ENCODE assay signal across 26 cellular contexts in the genomic region with DNA sequence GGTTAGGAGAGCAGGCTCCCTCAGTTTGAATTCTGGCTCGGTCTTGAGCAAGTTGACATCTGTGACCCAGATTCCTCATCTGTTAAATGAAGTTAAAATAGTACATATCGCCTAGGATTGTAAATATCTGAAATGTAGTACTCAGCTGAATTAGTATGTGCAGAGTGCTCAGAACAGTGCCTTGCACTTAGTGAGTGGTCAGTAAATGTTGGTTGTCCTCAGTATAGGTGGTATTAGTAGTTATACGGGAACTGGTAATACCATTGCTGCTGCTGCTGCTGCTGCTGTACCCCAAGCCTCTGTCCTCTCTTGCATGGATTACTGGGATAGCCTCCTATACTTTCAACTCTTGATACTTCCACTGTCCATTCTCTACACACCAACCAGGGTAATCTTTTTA. TPM values are rescaled to one million over a fixed set of nuclear protein-coding genes. Genes with fewer than 3 reads are reported as not detected.
A peak's percentile ranks its signal among the peaks of the same experiment; 100 is the strongest.
DNase-seq lines count a peak whose midpoint lies in the region; ATAC-seq, FAIRE-seq and TF ChIP-seq lines count a peak whose summit lies in the region.
"Had no signal": no experiment of that assay in that cellular context is flagged by ENCODE, and none has a peak within 500 bp of the region (broad histone marks: within the 10 kb centered on the region; RNA-seq: fewer than 3 reads in every experiment).

No MANE protein-coding gene starts in this region.

- ATAC-seq in CD4-positive, CD25-positive, alpha-beta regulatory T cell (ENCODE audit: low read depth in 2 of 2) = no peak
- no peak for ATAC-seq in IMR-90 (ENCODE audit: low read depth)

- H4K20me1 ChIP-seq in IMR-90 (ENCODE audit: insufficient read depth, low read length) = peaks cover 41% of the 10 kb centered on the region

- peak overlapping the region; percentile 4; the same call in 1 of the 2 replicates for H4K5ac ChIP-seq in IMR-90 (ENCODE audit: low read depth, low read length)

- intact Hi-C loops in IMR-90 (cut with micrococcal nuclease) = loop anchor here (5.0 kb wide), 2 partner anchors 55 to 100 kb away; no protein-coding TSS in a partner anchor

- H3K9me1 ChIP-seq in IMR-90 (ENCODE audit: insufficient read depth, low read length) = peaks cover 20% of the 10 kb centered on the region

- no peak overlapping the region for H3K56ac ChIP-seq in IMR-90 (ENCODE audit: extremely low read depth, insufficient read depth, low read length)

- DNase-seq in AG10803 (ENCODE audit: low read depth) (peak; percentile 20), IMR-90 (no peak), choroid plexus epithelial cell (ENCODE audit: low read depth) (peak; percentile 12), GM19240 (ENCODE audit: insufficient read length, low spot score) (no peak), D341Med (ENCODE audit: low spot score) (no peak), GM19239 (ENCODE audit: insufficient read length, low spot score) (no peak)
- no peak for DNase-seq in CD4-positive, CD25-positive, alpha-beta regulatory T cell
- DNase-seq: ACHN, AML-193, Caco-2, DMS53, EL, GM23248, MM.1S, NCI-H1092, NCI-H146, NCI-H2029 treated with DMSO at 0.1 percent for 48 hours, NCI-H2171, NCI-H526, PC-9, SJCRH30 had no signal

- CTCF ChIA-PET in IMR-90 (lab: Yijun Ruan, JAX) = no interaction called here

- H3K27ac ChIP-seq in CD4-positive, CD25-positive, alpha-beta regulatory T cell (ENCODE audit: insufficient read depth, low read length, poor library complexity, severe bottlenecking) = no peak overlapping the region
- no peak overlapping the region for H3K27ac ChIP-seq in IMR-90 (ENCODE audit: insufficient read depth, low read length)
- H3K27ac ChIP-seq: C4-2B, GM23248, PC-9, RWPE1, SJCRH30 had no signal

- no TSS peak for BruUV-seq in IMR-90 (replicated peaks; lab: Mats Ljungman, UMichigan)

- TF ChIP-seq CTCF in AG10803 (conservative IDR thresholded peaks at IDR 0.05; ENCODE audit: low read length) (no peak), IMR-90 (conservative IDR thresholded peaks at IDR 0.05; ENCODE audit: low read depth, low read length) (no peak), choroid plexus epithelial cell (conservative IDR thresholded peaks at IDR 0.05; ENCODE audit: low read depth, low read length) (no peak)

- H3K36me3 ChIP-seq in CD4-positive, CD25-positive, alpha-beta regulatory T cell (ENCODE audit: control insufficient read depth, insufficient read depth, low read length) = peaks cover 3% of the 10 kb centered on the region
- H3K36me3 ChIP-seq in IMR-90 (ENCODE audit: control insufficient read depth, insufficient read depth, low read length) = no peaks in the 10 kb centered on the region
- H3K36me3 ChIP-seq: HAP-1 had no signal

- H3K14ac ChIP-seq in IMR-90 (replicated peaks; ENCODE audit: low read depth, low read length) = no peak overlapping the region

- no peaks in the 10 kb centered on the region for H3K4me1 ChIP-seq in CD4-positive, CD25-positive, alpha-beta regulatory T cell (ENCODE audit: control insufficient read depth, insufficient read depth, low read length, poor library complexity, severe bottlenecking)
- H3K4me1 ChIP-seq in IMR-90 (ENCODE audit: control insufficient read depth, insufficient read depth, low read length) = peaks cover 28% of the 10 kb centered on the region
- H3K4me1 ChIP-seq: SJCRH30 had no signal

- H2AK5ac ChIP-seq in IMR-90 (ENCODE audit: low read depth, low read length) = no peak overlapping the region

- no peak overlapping the region for H2AFZ ChIP-seq in IMR-90 (replicated peaks; ENCODE audit: low read length, poor library complexity)
- H2AFZ ChIP-seq: GM23248, PC-9 had no signal

- H2BK15ac ChIP-seq in IMR-90 (ENCODE audit: low read depth, low read length) = no peak overlapping the region

- H2AK9ac ChIP-seq in IMR-90 (replicated peaks; ENCODE audit: low read depth, low read length, poor library complexity) = no peak overlapping the region

- H3K4me3 ChIP-seq in AG10803 (ENCODE audit: low read length) (no peak overlapping the region), IMR-90 (ENCODE audit: insufficient read depth, low read depth, low read length) (no peak overlapping the region), choroid plexus epithelial cell (ENCODE audit: low read depth, low read length) (no peak overlapping the region)
- no peak overlapping the region for H3K4me3 ChIP-seq in CD4-positive, CD25-positive, alpha-beta regulatory T cell (ENCODE audit: low read depth, low read length)
- H3K4me3 ChIP-seq: GM23248, HAP-1, PC-9, SJCRH30 had no signal

- peaks cover 25 to 73% of the 10 kb centered on the region in 2 experiments for H3K79me1 ChIP-seq in IMR-90 (ENCODE audit: low read depth in 1 of 2, low read length in 2 of 2)

- POLR2A ChIA-PET in IMR-90 (lab: Charles Lee; ENCODE audit: unreplicated experiment) = no interaction called here

- H3K36me3 Mint-ChIP-seq in CD4-positive, CD25-positive, alpha-beta regulatory T cell = peaks cover 13% of the 10 kb centered on the region

- H3K4ac ChIP-seq in IMR-90 (ENCODE audit: low read depth, low read length) = no peak overlapping the region; the same call in 1 of the 2 replicates

- H2BK20ac ChIP-seq in IMR-90 (ENCODE audit: low read depth, low read length) = no peak overlapping the region

- no peak overlapping the region for H4K91ac ChIP-seq in IMR-90 (ENCODE audit: insufficient read depth, low read depth, low read length)

- H3K4me3 Mint-ChIP-seq in CD4-positive, CD25-positive, alpha-beta regulatory T cell = peak overlapping the region in 1 of 4 donors; percentile 14

- no peak overlapping the region for H2BK5ac ChIP-seq in IMR-90 (ENCODE audit: low read depth, low read length, poor library complexity, severe bottlenecking)

- no peak for TF ChIP-seq RAD21 in IMR-90 (IDR thresholded peaks at IDR 0.05; ENCODE audit: low read length)

- no peak overlapping the region for H4K8ac ChIP-seq in IMR-90 (ENCODE audit: low read depth in 2 of 2, low read length in 2 of 2)

- H3K27ac Mint-ChIP-seq in CD4-positive, CD25-positive, alpha-beta regulatory T cell = peak overlapping the region in 2 of 3 donors; percentile 6 to 36

- no peak for TF ChIP-seq POLR2A in IMR-90 (IDR thresholded peaks at IDR 0.05; ENCODE audit: low read depth, low read length)

- no peak overlapping the region for H3K9ac ChIP-seq in IMR-90 (ENCODE audit: low read depth, low read length)
- H3K9ac ChIP-seq: GM23248 had no signal

- no peak overlapping the region for H3K18ac ChIP-seq in IMR-90 (ENCODE audit: low read depth, low read length)

- no peak overlapping the region for H3K4me2 ChIP-seq in IMR-90 (ENCODE audit: low read depth, low read length)
- H3K4me2 ChIP-seq: PC-9 had no signal

- H3K23ac ChIP-seq in IMR-90 (ENCODE audit: low read depth, low read length) = no peak overlapping the region

- no peaks in the 10 kb centered on the region for H3K27me3 Mint-ChIP-seq in CD4-positive, CD25-positive, alpha-beta regulatory T cell

- peaks cover 32 to 60% (median 51%) of the 10 kb centered on the region in 4 donors for H3K4me1 Mint-ChIP-seq in CD4-positive, CD25-positive, alpha-beta regulatory T cell

- dilution Hi-C loops in IMR-90 (cut with HindIII; ENCODE audit: low sequenced_read_pairs, unreplicated experiment) = no loop called here

- no peaks in the 10 kb centered on the region for H3K9me3 ChIP-seq in CD4-positive, CD25-positive, alpha-beta regulatory T cell (ENCODE audit: control insufficient read depth in 2 of 2, low read length in 2 of 2)
- no peaks in the 10 kb centered on the region for H3K9me3 ChIP-seq in IMR-90 (ENCODE audit: control insufficient read depth, insufficient read depth, low read length)
- H3K9me3 ChIP-seq: HAP-1 had no signal

- no peak overlapping the region for H2BK120ac ChIP-seq in IMR-90 (ENCODE audit: low read depth, low read length)

- peaks cover 0 to 4% (median 0%) of the 10 kb centered on the region in 7 donors for H3K9me3 Mint-ChIP-seq in CD4-positive, CD25-positive, alpha-beta regulatory T cell

- WGBS in IMR-90 (ENCODE audit: extremely low coverage in 2 of 2, insufficient read length in 1 of 2), 2 experiments = 100% methylated on average over 1 of the region's 3 CpGs; no CpG with 5 or more reads in 1 of the 2 experiments

- no peak for FAIRE-seq in GM19239 (lab: Jason Lieb, UNC)
- FAIRE-seq: GM12892, GM18507 had no signal

- in situ Hi-C loops in IMR-90 (cut with MboI; ENCODE audit: low sequenced_read_pairs) = no loop called here

- H3K27me3 ChIP-seq in CD4-positive, CD25-positive, alpha-beta regulatory T cell (ENCODE audit: control insufficient read depth, insufficient read depth, low read length) = no peaks in the 10 kb centered on the region
- no peaks in the 10 kb centered on the region for H3K27me3 ChIP-seq in IMR-90 (ENCODE audit: control insufficient read depth, insufficient read depth, low read length)
- H3K27me3 ChIP-seq: SJCRH30 had no signal

TF ChIP-seq in IMR-90, 13 proteins besides CTCF, POLR2A, EP300 and RAD21 (continues in another document):
- no peak for TF ChIP-seq RFX5 (IDR thresholded peaks at IDR 0.05; ENCODE audit: low read depth, low read length)
- no peak for TF ChIP-seq BHLHE40 (IDR thresholded peaks at IDR 0.05; ENCODE audit: low read depth, low read length)
- no peak for TF ChIP-seq FOS (IDR thresholded peaks at IDR 0.05; ENCODE audit: low read depth, low read length)
- TF ChIP-seq CHD1 (IDR thresholded peaks at IDR 0.05; ENCODE audit: low read depth, low read length) = no peak
- TF ChIP-seq SMC3 (IDR thresholded peaks at IDR 0.05; ENCODE audit: low read depth, low read length) = no peak
- TF ChIP-seq RCOR1 (IDR thresholded peaks at IDR 0.05; ENCODE audit: insufficient replicate concordance, low read length) = no peak
- TF ChIP-seq, protein P1, sequence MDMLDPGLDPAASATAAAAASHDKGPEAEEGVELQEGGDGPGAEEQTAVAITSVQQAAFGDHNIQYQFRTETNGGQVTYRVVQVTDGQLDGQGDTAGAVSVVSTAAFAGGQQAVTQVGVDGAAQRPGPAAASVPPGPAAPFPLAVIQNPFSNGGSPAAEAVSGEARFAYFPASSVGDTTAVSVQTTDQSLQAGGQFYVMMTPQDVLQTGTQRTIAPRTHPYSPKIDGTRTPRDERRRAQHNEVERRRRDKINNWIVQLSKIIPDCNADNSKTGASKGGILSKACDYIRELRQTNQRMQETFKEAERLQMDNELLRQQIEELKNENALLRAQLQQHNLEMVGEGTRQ (IDR thresholded peaks at IDR 0.05; ENCODE audit: low read depth, low read length) = no peak
- TF ChIP-seq NFE2L2 (IDR thresholded peaks at IDR 0.05; ENCODE audit: low read depth, low read length) = no peak
- TF ChIP-seq MAFK (IDR thresholded peaks at IDR 0.05; ENCODE audit: low read depth, low read length) = no peak
- TF ChIP-seq MXI1 (IDR thresholded peaks at IDR 0.05; ENCODE audit: borderline replicate concordance, low read depth, low read length) = no peak

RNA-seq across cellular contexts. Expression of a gene that starts 58.7 kb away (rescaled TPM):
- total RNA-seq in CD4-positive, CD25-positive, alpha-beta regulatory T cell = 22.4 TPM
- polyA plus RNA-seq in CD4-positive, CD25-positive, alpha-beta regulatory T cell = 10 to 100 TPM; 57.0 to 71.2 (median 58.4) TPM
- total RNA-seq in IMR-90 (2012; rRNA removed) = 7.7 and 15.8 TPM in 2 replicates
- polyA plus RNA-seq in IMR-90 (2012; rRNA removed) = 20.5 and 21.1 TPM in 2 replicates
- polyA plus RNA-seq in IMR-90 (2012; cell fraction: cytosol; rRNA removed) = 4.4 and 6.5 TPM in 2 replicates
- 3.3 and 9.8 TPM in 2 replicates for polyA plus RNA-seq in IMR-90 (2012; cell fraction: nucleus; rRNA removed; ENCODE audit: low replicate concordance)

Comparison
In these comparisons a context has a peak if more than half of its experiments do, and no peak if none do; other contexts are left out.
1. DNase-seq: peak in AG10803 (single experiment) and choroid plexus epithelial cell (single experiment); none in CD4-positive, CD25-positive, alpha-beta regulatory T cell (0 of 3), IMR-90 (single experiment), GM19240 (single experiment), D341Med (single experiment) and GM19239 (single experiment).